Comparison of ENCODE assay signal across 30 cellular contexts in genomic region chr10:53579773-53580172, GRCh38.
"Had no signal": no experiment of that assay in that cellular context is flagged by ENCODE, and none has a peak within 500 bp of the region (broad histone marks: within the 10 kb centered on the region; RNA-seq: fewer than 3 reads in every experiment).

No MANE protein-coding gene starts in this region.

- H3K27me3 ChIP-seq: adrenal gland, body of pancreas, esophagus muscularis mucosa, foreskin keratinocyte, gastrocnemius medialis, heart right ventricle had no signal

- H3K4me3 Mint-ChIP-seq: activated CD4-positive, alpha-beta T cell treated with anti-CD3 and anti-CD28 coated beads, Interleukin-2, amount 10 ng/mL, durations not matched to agents 7 days and 5 days; activated CD8-positive, alpha-beta T cell treated with anti-CD3 and anti-CD28 coated beads for 36 hours; activated naive CD4-positive, alpha-beta T cell treated with anti-CD3 and anti-CD28 coated beads for 36 hours; activated naive CD4-positive, alpha-beta T cell treated with anti-CD3 and anti-CD28 coated beads, Interleukin-2, amount 50 U/mL, for 24 hours; activated naive CD8-positive, alpha-beta T cell treated with anti-CD3 and anti-CD28 coated beads for 36 hours; activated naive CD8-positive, alpha-beta T cell treated with anti-CD3 and anti-CD28 coated beads, Interleukin-2, amount 50 U/mL, for 24 hours; activated T-helper 1 cell treated with anti-CD3 and anti-CD28 coated beads, Interleukin-12 subunit alpha, Interleukin-12 subunit beta, Interleukin-2, Interleukin-4 antibody, amounts not matched to agents 30 ng/mL and 10 ng/mL and 1 ng/mL, durations not matched to agents 14 hours and 24 hours and 36 hours; WTC11 had no signal

- H3K9me3 Mint-ChIP-seq: activated CD4-positive, alpha-beta T cell treated with anti-CD3 and anti-CD28 coated beads, Interleukin-2, amount 10 ng/mL, durations not matched to agents 7 days and 5 days had no signal

- H3K4me1 Mint-ChIP-seq: activated CD4-positive, alpha-beta T cell treated with anti-CD3 and anti-CD28 coated beads, Interleukin-2, amount 10 ng/mL, durations not matched to agents 7 days and 5 days; activated naive CD4-positive, alpha-beta T cell treated with anti-CD3 and anti-CD28 coated beads, Interleukin-2, amount 50 U/mL, for 24 hours; activated naive CD8-positive, alpha-beta T cell treated with anti-CD3 and anti-CD28 coated beads for 36 hours; activated naive CD8-positive, alpha-beta T cell treated with anti-CD3 and anti-CD28 coated beads, Interleukin-2, amount 50 U/mL, for 24 hours had no signal

- H3K27ac ChIP-seq: adrenal gland, body of pancreas, esophagus muscularis mucosa, foreskin keratinocyte, gastrocnemius medialis, heart right ventricle, VCaP had no signal

- DNase-seq: activated CD4-positive, alpha-beta T cell treated with anti-CD3 and anti-CD28 coated beads for 1 hour; activated CD4-positive, alpha-beta T cell treated with anti-CD3 and anti-CD28 coated beads for 4 hours; activated CD4-positive, alpha-beta T cell treated with anti-CD3 and anti-CD28 coated beads, Interleukin-2, amount 10 ng/mL, durations not matched to agents 7 days and 5 days; activated CD4-positive, alpha-beta T cell treated with anti-CD3 and anti-CD28 coated beads, Interleukin-2, amount 50 U/mL, for 48 hours; activated CD8-positive, alpha-beta memory T cell treated with anti-CD3 and anti-CD28 coated beads for 24 hours; activated CD8-positive, alpha-beta T cell treated with anti-CD3 and anti-CD28 coated beads for 36 hours; activated effector memory CD4-positive, alpha-beta T cell treated with anti-CD3 and anti-CD28 coated beads, Interleukin-2, amount 50 U/mL, for 16 hours; activated naive CD4-positive, alpha-beta T cell treated with anti-CD3 and anti-CD28 coated beads for 36 hours; activated naive CD8-positive, alpha-beta T cell treated with anti-CD3 and anti-CD28 coated beads for 36 hours; activated naive CD8-positive, alpha-beta T cell treated with anti-CD3 and anti-CD28 coated beads, Interleukin-2, amount 50 U/mL, for 24 hours; activated T-cell treated with anti-CD3 and anti-CD28 coated beads, Interleukin-2, amount 50 U/mL, for 1 hour; activated T-cell treated with anti-CD3 and anti-CD28 coated beads, Interleukin-2, amount 50 U/mL, for 48 hours; adrenal gland; amygdala; aorta; body of pancreas; caudate nucleus; cortex of kidney; effector CD8-positive, alpha-beta T cell; erythroblast; foreskin keratinocyte; gastrocnemius medialis; heart right ventricle; T-helper 2 cell had no signal

- H3K36me3 ChIP-seq: adrenal gland, esophagus muscularis mucosa, gastrocnemius medialis, heart right ventricle had no signal

- H3K9me3 ChIP-seq: adrenal gland, body of pancreas, esophagus muscularis mucosa, gastrocnemius medialis, heart right ventricle had no signal

- H3K4me1 ChIP-seq: adrenal gland, body of pancreas, esophagus muscularis mucosa, foreskin keratinocyte, gastrocnemius medialis, heart right ventricle had no signal

- H3K27me3 Mint-ChIP-seq: activated CD4-positive, alpha-beta T cell treated with anti-CD3 and anti-CD28 coated beads, Interleukin-2, amount 10 ng/mL, durations not matched to agents 7 days and 5 days; activated CD8-positive, alpha-beta T cell treated with anti-CD3 and anti-CD28 coated beads for 36 hours; activated naive CD4-positive, alpha-beta T cell treated with anti-CD3 and anti-CD28 coated beads, Interleukin-2, amount 50 U/mL, for 24 hours; activated naive CD8-positive, alpha-beta T cell treated with anti-CD3 and anti-CD28 coated beads for 36 hours; activated naive CD8-positive, alpha-beta T cell treated with anti-CD3 and anti-CD28 coated beads, Interleukin-2, amount 50 U/mL, for 24 hours had no signal

- H3K27ac Mint-ChIP-seq: activated CD4-positive, alpha-beta T cell treated with anti-CD3 and anti-CD28 coated beads, Interleukin-2, amount 10 ng/mL, durations not matched to agents 7 days and 5 days; activated CD8-positive, alpha-beta T cell treated with anti-CD3 and anti-CD28 coated beads for 36 hours; activated naive CD4-positive, alpha-beta T cell treated with anti-CD3 and anti-CD28 coated beads for 36 hours; activated naive CD4-positive, alpha-beta T cell treated with anti-CD3 and anti-CD28 coated beads, Interleukin-2, amount 50 U/mL, for 24 hours; activated naive CD8-positive, alpha-beta T cell treated with anti-CD3 and anti-CD28 coated beads for 36 hours; activated naive CD8-positive, alpha-beta T cell treated with anti-CD3 and anti-CD28 coated beads, Interleukin-2, amount 50 U/mL, for 24 hours; activated T-helper 1 cell treated with anti-CD3 and anti-CD28 coated beads, Interleukin-12 subunit alpha, Interleukin-12 subunit beta, Interleukin-2, Interleukin-4 antibody, amounts not matched to agents 30 ng/mL and 10 ng/mL and 1 ng/mL, durations not matched to agents 14 hours and 24 hours and 36 hours; activated T-helper 2 cell treated with anti-CD3 and anti-CD28 coated beads, Interferon-gamma antibody, Interleukin-2, Interleukin-4, amounts not matched to agents 10 μg/mL and 5 μg/mL and 100 μg/mL, durations not matched to agents 14 hours and 24 hours and 36 hours; WTC11 had no signal

- H3K36me3 Mint-ChIP-seq: activated naive CD4-positive, alpha-beta T cell treated with anti-CD3 and anti-CD28 coated beads, Interleukin-2, amount 50 U/mL, for 24 hours; activated naive CD8-positive, alpha-beta T cell treated with anti-CD3 and anti-CD28 coated beads for 36 hours had no signal

- H3K4me3 ChIP-seq: adrenal gland, body of pancreas, esophagus muscularis mucosa, gastrocnemius medialis, heart right ventricle had no signal
